In the genomic region with DNA sequence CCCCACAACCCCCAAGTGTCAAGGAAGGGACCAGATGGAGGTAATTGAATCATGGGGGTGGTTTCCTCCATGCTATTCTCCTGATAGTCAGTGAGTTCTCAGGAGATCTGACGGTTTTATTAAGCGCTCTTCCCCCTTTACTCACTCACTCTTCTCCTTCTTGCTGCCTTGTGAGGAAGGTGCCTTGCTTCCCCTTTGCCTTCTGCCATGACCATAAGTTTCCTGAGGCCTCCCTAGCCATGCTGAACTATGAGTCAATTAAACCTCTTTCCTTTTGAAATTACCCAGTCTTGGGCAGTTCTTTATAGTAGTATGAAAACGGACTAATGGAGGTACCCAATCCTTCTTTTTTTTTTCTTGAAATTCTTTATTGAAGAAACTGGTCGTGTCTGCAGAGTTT, we compare ENCODE assay signal across 1 cellular context.
TF ChIP-seq lines count a peak whose summit lies in the region.

No MANE protein-coding gene starts in this region.

TF ChIP-seq in SK-N-SH treated with all-trans-retinoic acid at 6 μM for 48 hours, 23 proteins besides CTCF, POLR2A, EP300 and RAD21 (continued from another document):
- TF ChIP-seq TSHZ2 (CRISPR knock-in tag; IDR thresholded peaks at IDR 0.05) (no peak), ZFP3 (CRISPR knock-in tag; IDR thresholded peaks at IDR 0.05) (no peak)
